ENCODE assay signal across 1 cellular context in the genomic region with DNA sequence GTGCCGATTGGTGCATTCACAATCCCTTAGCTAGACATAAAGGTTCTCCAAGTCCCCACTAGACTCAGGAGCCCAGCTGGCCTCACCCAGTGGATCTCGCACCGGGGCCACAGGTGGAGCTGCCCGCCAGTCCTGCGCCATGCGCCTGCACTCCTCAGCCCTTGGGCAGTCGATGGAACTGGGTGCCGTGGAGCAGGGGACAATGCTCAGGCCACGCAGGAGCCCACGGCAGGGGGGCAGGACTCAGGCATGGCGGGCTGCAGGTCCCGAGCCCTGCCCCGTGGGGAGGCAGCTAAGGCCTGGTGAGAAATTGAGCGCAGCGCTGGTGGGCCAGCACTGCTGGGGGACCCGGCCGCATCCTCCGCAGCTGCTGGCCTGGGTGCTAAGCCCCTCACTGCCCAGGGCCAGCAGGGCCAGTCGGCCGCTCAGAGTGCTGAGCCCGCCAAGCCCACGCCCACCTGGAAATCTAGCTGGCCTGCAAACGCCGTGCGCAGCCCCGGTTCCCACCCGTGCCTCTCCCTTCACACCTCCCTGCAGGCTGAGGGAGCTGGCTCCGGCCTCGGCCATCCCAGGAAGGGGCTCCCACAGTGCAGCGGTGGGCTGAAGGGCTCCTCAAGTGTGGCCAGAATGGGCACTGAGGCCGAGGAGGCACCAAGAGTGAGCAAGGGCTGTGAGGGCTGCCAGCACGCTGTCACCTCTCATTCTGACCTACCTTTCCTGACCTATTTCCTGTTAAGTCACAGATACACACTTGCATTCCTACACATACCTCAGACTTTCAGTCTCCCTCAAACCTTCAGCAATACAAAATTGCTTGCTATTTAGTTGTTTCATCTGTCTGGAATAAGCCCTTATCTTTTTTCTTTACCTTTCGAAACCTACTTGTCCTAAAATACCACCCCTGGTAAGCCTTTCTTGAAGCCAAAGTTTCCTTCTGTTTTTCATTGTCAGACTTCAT.
TF ChIP-seq lines count a peak whose summit lies in the region.

No MANE protein-coding gene starts in this region.

TF ChIP-seq in HepG2, 621 proteins besides CTCF, POLR2A, EP300 and RAD21:
- TF ChIP-seq THYN1 (CRISPR knock-in tag; IDR thresholded peaks at IDR 0.05; ENCODE audit: borderline replicate concordance, low read depth), result no peak
- no peak for TF ChIP-seq SRSF4 (IDR thresholded peaks at IDR 0.05; ENCODE audit: low read depth, low read length, poor library complexity, severe bottlenecking)
- TF ChIP-seq NFE2L2 (IDR thresholded peaks at IDR 0.05; ENCODE audit: low read length), result no peak
- TF ChIP-seq IRX3 (CRISPR knock-in tag; IDR thresholded peaks at IDR 0.05; ENCODE audit: borderline replicate concordance, low read depth), result no peak
- no peak for TF ChIP-seq ZNF292 (CRISPR knock-in tag; IDR thresholded peaks at IDR 0.05; ENCODE audit: borderline replicate concordance, low read depth)
- no peak for TF ChIP-seq CREM (IDR thresholded peaks at IDR 0.05)
- no peak for TF ChIP-seq CREM (CRISPR knock-in tag; IDR thresholded peaks at IDR 0.05)
- TF ChIP-seq ATM (IDR thresholded peaks at IDR 0.05; ENCODE audit: borderline replicate concordance), result no peak
- TF ChIP-seq MAZ (IDR thresholded peaks at IDR 0.05; ENCODE audit: borderline replicate concordance, low read depth, low read length), result no peak
- no peak for TF ChIP-seq MAZ (CRISPR knock-in tag; IDR thresholded peaks at IDR 0.05; ENCODE audit: low read depth)
- TF ChIP-seq, protein P1, sequence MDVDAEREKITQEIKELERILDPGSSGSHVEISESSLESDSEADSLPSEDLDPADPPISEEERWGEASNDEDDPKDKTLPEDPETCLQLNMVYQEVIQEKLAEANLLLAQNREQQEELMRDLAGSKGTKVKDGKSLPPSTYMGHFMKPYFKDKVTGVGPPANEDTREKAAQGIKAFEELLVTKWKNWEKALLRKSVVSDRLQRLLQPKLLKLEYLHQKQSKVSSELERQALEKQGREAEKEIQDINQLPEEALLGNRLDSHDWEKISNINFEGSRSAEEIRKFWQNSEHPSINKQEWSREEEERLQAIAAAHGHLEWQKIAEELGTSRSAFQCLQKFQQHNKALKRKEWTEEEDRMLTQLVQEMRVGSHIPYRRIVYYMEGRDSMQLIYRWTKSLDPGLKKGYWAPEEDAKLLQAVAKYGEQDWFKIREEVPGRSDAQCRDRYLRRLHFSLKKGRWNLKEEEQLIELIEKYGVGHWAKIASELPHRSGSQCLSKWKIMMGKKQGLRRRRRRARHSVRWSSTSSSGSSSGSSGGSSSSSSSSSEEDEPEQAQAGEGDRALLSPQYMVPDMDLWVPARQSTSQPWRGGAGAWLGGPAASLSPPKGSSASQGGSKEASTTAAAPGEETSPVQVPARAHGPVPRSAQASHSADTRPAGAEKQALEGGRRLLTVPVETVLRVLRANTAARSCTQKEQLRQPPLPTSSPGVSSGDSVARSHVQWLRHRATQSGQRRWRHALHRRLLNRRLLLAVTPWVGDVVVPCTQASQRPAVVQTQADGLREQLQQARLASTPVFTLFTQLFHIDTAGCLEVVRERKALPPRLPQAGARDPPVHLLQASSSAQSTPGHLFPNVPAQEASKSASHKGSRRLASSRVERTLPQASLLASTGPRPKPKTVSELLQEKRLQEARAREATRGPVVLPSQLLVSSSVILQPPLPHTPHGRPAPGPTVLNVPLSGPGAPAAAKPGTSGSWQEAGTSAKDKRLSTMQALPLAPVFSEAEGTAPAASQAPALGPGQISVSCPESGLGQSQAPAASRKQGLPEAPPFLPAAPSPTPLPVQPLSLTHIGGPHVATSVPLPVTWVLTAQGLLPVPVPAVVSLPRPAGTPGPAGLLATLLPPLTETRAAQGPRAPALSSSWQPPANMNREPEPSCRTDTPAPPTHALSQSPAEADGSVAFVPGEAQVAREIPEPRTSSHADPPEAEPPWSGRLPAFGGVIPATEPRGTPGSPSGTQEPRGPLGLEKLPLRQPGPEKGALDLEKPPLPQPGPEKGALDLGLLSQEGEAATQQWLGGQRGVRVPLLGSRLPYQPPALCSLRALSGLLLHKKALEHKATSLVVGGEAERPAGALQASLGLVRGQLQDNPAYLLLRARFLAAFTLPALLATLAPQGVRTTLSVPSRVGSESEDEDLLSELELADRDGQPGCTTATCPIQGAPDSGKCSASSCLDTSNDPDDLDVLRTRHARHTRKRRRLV (CRISPR knock-in tag; IDR thresholded peaks at IDR 0.05), result no peak
- TF ChIP-seq SMYD3 (CRISPR knock-in tag; IDR thresholded peaks at IDR 0.05), result no peak
TF ChIP-seq in HepG2: peak in this region for 0.
